Comparison of ENCODE assay signal across 1 cellular context in the genomic region with DNA sequence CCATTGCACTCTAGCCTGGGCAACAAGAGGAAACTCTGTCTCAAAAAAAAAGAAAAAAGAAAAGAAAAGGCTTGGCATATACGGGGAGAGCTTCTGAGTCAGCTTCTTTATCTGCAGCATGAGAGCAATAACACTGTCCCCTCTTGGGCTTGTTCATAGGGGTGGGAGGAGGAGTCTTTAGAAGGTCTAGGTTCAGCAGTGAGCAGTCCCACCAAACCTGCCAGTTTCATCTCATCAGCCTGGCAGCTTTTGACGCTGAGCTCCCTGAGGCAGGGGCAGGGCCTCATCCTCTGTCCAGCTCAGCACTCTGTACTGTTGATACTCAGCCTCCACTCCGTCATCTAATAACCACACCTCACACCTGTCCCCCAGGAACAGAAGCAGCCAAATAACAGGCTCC.
TF ChIP-seq lines count a peak whose summit lies in the region.

No MANE protein-coding gene starts in this region.

TF ChIP-seq in HEK293, 187 proteins besides CTCF, POLR2A, EP300 and RAD21:
- TF ChIP-seq, protein P1, sequence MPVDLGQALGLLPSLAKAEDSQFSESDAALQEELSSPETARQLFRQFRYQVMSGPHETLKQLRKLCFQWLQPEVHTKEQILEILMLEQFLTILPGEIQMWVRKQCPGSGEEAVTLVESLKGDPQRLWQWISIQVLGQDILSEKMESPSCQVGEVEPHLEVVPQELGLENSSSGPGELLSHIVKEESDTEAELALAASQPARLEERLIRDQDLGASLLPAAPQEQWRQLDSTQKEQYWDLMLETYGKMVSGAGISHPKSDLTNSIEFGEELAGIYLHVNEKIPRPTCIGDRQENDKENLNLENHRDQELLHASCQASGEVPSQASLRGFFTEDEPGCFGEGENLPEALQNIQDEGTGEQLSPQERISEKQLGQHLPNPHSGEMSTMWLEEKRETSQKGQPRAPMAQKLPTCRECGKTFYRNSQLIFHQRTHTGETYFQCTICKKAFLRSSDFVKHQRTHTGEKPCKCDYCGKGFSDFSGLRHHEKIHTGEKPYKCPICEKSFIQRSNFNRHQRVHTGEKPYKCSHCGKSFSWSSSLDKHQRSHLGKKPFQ (tag by site-specific recombination; IDR thresholded peaks at IDR 0.05): no peak
- TF ChIP-seq ZNF621 (tag by site-specific recombination; IDR thresholded peaks at IDR 0.05): no peak
- TF ChIP-seq, protein P2, sequence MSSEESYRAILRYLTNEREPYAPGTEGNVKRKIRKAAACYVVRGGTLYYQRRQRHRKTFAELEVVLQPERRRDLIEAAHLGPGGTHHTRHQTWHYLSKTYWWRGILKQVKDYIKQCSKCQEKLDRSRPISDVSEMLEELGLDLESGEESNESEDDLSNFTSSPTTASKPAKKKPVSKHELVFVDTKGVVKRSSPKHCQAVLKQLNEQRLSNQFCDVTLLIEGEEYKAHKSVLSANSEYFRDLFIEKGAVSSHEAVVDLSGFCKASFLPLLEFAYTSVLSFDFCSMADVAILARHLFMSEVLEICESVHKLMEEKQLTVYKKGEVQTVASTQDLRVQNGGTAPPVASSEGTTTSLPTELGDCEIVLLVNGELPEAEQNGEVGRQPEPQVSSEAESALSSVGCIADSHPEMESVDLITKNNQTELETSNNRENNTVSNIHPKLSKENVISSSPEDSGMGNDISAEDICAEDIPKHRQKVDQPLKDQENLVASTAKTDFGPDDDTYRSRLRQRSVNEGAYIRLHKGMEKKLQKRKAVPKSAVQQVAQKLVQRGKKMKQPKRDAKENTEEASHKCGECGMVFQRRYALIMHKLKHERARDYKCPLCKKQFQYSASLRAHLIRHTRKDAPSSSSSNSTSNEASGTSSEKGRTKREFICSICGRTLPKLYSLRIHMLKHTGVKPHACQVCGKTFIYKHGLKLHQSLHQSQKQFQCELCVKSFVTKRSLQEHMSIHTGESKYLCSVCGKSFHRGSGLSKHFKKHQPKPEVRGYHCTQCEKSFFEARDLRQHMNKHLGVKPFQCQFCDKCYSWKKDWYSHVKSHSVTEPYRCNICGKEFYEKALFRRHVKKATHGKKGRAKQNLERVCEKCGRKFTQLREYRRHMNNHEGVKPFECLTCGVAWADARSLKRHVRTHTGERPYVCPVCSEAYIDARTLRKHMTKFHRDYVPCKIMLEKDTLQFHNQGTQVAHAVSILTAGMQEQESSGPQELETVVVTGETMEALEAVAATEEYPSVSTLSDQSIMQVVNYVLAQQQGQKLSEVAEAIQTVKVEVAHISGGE (tag by site-specific recombination; conservative IDR thresholded peaks at IDR 0.05; ENCODE audit: low read depth): no peak
- no peak for TF ChIP-seq ZNF423 (tag by site-specific recombination; IDR thresholded peaks at IDR 0.05)
- TF ChIP-seq, protein P3, sequence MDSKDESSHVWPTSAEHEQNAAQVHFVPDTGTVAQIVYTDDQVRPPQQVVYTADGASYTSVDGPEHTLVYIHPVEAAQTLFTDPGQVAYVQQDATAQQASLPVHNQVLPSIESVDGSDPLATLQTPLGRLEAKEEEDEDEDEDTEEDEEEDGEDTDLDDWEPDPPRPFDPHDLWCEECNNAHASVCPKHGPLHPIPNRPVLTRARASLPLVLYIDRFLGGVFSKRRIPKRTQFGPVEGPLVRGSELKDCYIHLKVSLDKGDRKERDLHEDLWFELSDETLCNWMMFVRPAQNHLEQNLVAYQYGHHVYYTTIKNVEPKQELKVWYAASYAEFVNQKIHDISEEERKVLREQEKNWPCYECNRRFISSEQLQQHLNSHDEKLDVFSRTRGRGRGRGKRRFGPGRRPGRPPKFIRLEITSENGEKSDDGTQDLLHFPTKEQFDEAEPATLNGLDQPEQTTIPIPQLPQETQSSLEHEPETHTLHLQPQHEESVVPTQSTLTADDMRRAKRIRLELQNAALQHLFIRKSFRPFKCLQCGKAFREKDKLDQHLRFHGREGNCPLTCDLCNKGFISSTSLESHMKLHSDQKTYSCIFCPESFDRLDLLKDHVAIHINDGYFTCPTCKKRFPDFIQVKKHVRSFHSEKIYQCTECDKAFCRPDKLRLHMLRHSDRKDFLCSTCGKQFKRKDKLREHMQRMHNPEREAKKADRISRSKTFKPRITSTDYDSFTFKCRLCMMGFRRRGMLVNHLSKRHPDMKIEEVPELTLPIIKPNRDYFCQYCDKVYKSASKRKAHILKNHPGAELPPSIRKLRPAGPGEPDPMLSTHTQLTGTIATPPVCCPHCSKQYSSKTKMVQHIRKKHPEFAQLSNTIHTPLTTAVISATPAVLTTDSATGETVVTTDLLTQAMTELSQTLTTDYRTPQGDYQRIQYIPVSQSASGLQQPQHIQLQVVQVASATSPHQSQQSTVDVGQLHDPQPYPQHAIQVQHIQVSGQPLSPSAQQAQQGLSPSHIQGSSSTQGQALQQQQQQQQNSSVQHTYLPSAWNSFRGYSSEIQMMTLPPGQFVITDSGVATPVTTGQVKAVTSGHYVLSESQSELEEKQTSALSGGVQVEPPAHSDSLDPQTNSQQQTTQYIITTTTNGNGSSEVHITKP (tag by site-specific recombination; IDR thresholded peaks at IDR 0.05): 0 out of 2 replicates have a peak, but pooled peaks have one; percentile 11
- TF ChIP-seq, protein P4, sequence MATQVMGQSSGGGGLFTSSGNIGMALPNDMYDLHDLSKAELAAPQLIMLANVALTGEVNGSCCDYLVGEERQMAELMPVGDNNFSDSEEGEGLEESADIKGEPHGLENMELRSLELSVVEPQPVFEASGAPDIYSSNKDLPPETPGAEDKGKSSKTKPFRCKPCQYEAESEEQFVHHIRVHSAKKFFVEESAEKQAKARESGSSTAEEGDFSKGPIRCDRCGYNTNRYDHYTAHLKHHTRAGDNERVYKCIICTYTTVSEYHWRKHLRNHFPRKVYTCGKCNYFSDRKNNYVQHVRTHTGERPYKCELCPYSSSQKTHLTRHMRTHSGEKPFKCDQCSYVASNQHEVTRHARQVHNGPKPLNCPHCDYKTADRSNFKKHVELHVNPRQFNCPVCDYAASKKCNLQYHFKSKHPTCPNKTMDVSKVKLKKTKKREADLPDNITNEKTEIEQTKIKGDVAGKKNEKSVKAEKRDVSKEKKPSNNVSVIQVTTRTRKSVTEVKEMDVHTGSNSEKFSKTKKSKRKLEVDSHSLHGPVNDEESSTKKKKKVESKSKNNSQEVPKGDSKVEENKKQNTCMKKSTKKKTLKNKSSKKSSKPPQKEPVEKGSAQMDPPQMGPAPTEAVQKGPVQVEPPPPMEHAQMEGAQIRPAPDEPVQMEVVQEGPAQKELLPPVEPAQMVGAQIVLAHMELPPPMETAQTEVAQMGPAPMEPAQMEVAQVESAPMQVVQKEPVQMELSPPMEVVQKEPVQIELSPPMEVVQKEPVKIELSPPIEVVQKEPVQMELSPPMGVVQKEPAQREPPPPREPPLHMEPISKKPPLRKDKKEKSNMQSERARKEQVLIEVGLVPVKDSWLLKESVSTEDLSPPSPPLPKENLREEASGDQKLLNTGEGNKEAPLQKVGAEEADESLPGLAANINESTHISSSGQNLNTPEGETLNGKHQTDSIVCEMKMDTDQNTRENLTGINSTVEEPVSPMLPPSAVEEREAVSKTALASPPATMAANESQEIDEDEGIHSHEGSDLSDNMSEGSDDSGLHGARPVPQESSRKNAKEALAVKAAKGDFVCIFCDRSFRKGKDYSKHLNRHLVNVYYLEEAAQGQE (tag by site-specific recombination; IDR thresholded peaks at IDR 0.05): peak; percentile 61
- TF ChIP-seq ZNF510 (tag by site-specific recombination; IDR thresholded peaks at IDR 0.05; ENCODE audit: insufficient replicate concordance): no peak
